ENCODE assay signal across 20 cellular contexts in the genomic region with DNA sequence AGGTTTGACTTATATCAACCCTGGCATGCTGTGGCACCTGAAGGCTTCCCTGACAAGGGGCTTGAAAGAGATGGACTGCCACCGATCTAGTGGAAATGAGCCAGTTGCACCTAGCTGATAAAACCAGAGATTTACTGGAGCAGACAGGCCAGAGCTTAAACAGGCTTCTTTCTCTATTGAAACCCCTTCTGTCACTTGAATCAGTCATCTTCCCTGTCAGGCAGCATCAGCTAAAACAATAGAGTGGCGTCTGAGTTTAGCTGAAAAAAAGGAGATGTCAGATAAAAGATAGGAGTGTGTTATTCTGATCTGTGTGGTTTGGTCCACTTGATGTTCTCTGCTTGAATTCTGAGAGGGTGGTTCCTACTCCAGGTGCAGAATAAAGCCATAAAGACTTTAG.
"Had no signal": no experiment of that assay in that cellular context is flagged by ENCODE, and none has a peak within 500 bp of the region (broad histone marks: within the 10 kb centered on the region; RNA-seq: fewer than 3 reads in every experiment).

No MANE protein-coding gene starts in this region.

- H3K36me3 ChIP-seq: cardiac muscle cell, esophagus squamous epithelium, suprapubic skin, transverse colon, uterus had no signal

- H3K4me2 ChIP-seq: smooth muscle cell had no signal

- H3K4me3 ChIP-seq: cardiac muscle cell, esophagus squamous epithelium, smooth muscle cell, suprapubic skin, transverse colon, uterus had no signal

- H3K4me1 Mint-ChIP-seq: activated B cell treated with CpG ODN at 0.5 μM for 24 hours; activated CD4-positive, alpha-beta memory T cell treated with anti-CD3 and anti-CD28 coated beads, Interleukin-2, amount 10 ng/mL, durations not matched to agents 7 days and 5 days; activated CD8-positive, alpha-beta memory T cell treated with anti-CD3 and anti-CD28 coated beads, Interleukin-2, amount 10 ng/mL, durations not matched to agents 7 days and 5 days; activated naive CD8-positive, alpha-beta T cell treated with anti-CD3 and anti-CD28 coated beads for 36 hours; naive thymus-derived CD8-positive, alpha-beta T cell; stimulated activated naive CD8-positive, alpha-beta T cell treated with anti-CD3 and anti-CD28 coated beads, Interleukin-15, amount 100 ng/mL, for 72 hours had no signal

- H3K4me1 ChIP-seq: parathyroid adenoma, suprapubic skin, transverse colon, uterus had no signal

- H3K27ac ChIP-seq: cardiac muscle cell, esophagus squamous epithelium, parathyroid adenoma, suprapubic skin, transverse colon, uterus had no signal

- ATAC-seq: activated CD8-positive, alpha-beta memory T cell treated with anti-CD3 and anti-CD28 coated beads, Interleukin-2, amount 10 ng/mL, durations not matched to agents 7 days and 5 days; naive thymus-derived CD8-positive, alpha-beta T cell; sciatic nerve; stimulated activated naive CD8-positive, alpha-beta T cell treated with anti-CD3 and anti-CD28 coated beads, Interleukin-15, amount 100 ng/mL, for 72 hours had no signal

- H3K27ac Mint-ChIP-seq: activated B cell treated with CpG ODN at 0.5 μM for 24 hours; activated CD4-positive, alpha-beta memory T cell treated with anti-CD3 and anti-CD28 coated beads, Interleukin-2, amount 10 ng/mL, durations not matched to agents 7 days and 5 days; activated CD8-positive, alpha-beta memory T cell treated with anti-CD3 and anti-CD28 coated beads, Interleukin-2, amount 10 ng/mL, durations not matched to agents 7 days and 5 days; activated naive CD8-positive, alpha-beta T cell treated with anti-CD3 and anti-CD28 coated beads for 36 hours; naive thymus-derived CD8-positive, alpha-beta T cell; stimulated activated naive CD8-positive, alpha-beta T cell treated with anti-CD3 and anti-CD28 coated beads, Interleukin-15, amount 100 ng/mL, for 72 hours had no signal

- H3K9me3 ChIP-seq: esophagus squamous epithelium, suprapubic skin, transverse colon, uterus had no signal

- H3K27me3 ChIP-seq: cardiac muscle cell, esophagus squamous epithelium, suprapubic skin, transverse colon, uterus had no signal

- H3K4me3 Mint-ChIP-seq: activated B cell treated with CpG ODN at 0.5 μM for 24 hours; activated CD4-positive, alpha-beta memory T cell treated with anti-CD3 and anti-CD28 coated beads, Interleukin-2, amount 10 ng/mL, durations not matched to agents 7 days and 5 days; activated CD8-positive, alpha-beta memory T cell treated with anti-CD3 and anti-CD28 coated beads, Interleukin-2, amount 10 ng/mL, durations not matched to agents 7 days and 5 days; activated naive CD8-positive, alpha-beta T cell treated with anti-CD3 and anti-CD28 coated beads for 36 hours; naive thymus-derived CD8-positive, alpha-beta T cell; stimulated activated naive CD8-positive, alpha-beta T cell treated with anti-CD3 and anti-CD28 coated beads, Interleukin-15, amount 100 ng/mL, for 72 hours had no signal

- DNase-seq: activated B cell treated with CpG ODN at 0.5 μM for 24 hours; activated CD4-positive, alpha-beta memory T cell treated with anti-CD3 and anti-CD28 coated beads, Interleukin-2, amount 10 ng/mL, durations not matched to agents 7 days and 5 days; activated CD4-positive, alpha-beta T cell treated with anti-CD3 and anti-CD28 coated beads for 48 hours; activated CD8-positive, alpha-beta memory T cell treated with anti-CD3 and anti-CD28 coated beads, Interleukin-2, amount 10 ng/mL, durations not matched to agents 7 days and 5 days; activated naive CD8-positive, alpha-beta T cell treated with anti-CD3 and anti-CD28 coated beads for 36 hours; amniotic stem cell; dermis blood vessel endothelial cell; effector memory CD4-positive, alpha-beta T cell; esophagus squamous epithelium; mesenchymal stem cell; naive thymus-derived CD8-positive, alpha-beta T cell; stimulated activated CD4-positive, alpha-beta T cell treated with anti-CD3 and anti-CD28 coated beads, Interleukin-4, amount 100 ng/mL, for 1 hour; stimulated activated naive CD8-positive, alpha-beta T cell treated with anti-CD3 and anti-CD28 coated beads, Interleukin-15, amount 100 ng/mL, for 72 hours; transverse colon; uterus had no signal

- H3K36me3 Mint-ChIP-seq: activated CD8-positive, alpha-beta memory T cell treated with anti-CD3 and anti-CD28 coated beads, Interleukin-2, amount 10 ng/mL, durations not matched to agents 7 days and 5 days; activated naive CD8-positive, alpha-beta T cell treated with anti-CD3 and anti-CD28 coated beads for 36 hours; naive thymus-derived CD8-positive, alpha-beta T cell had no signal

- H3K79me2 ChIP-seq: parathyroid adenoma had no signal

- H3K9ac ChIP-seq: parathyroid adenoma had no signal

- H2AFZ ChIP-seq: parathyroid adenoma had no signal

- H3K27me3 Mint-ChIP-seq: activated B cell treated with CpG ODN at 0.5 μM for 24 hours; activated CD4-positive, alpha-beta memory T cell treated with anti-CD3 and anti-CD28 coated beads, Interleukin-2, amount 10 ng/mL, durations not matched to agents 7 days and 5 days; activated CD8-positive, alpha-beta memory T cell treated with anti-CD3 and anti-CD28 coated beads, Interleukin-2, amount 10 ng/mL, durations not matched to agents 7 days and 5 days; activated naive CD8-positive, alpha-beta T cell treated with anti-CD3 and anti-CD28 coated beads for 36 hours; naive thymus-derived CD8-positive, alpha-beta T cell; stimulated activated naive CD8-positive, alpha-beta T cell treated with anti-CD3 and anti-CD28 coated beads, Interleukin-15, amount 100 ng/mL, for 72 hours had no signal
